In the genomic region with DNA sequence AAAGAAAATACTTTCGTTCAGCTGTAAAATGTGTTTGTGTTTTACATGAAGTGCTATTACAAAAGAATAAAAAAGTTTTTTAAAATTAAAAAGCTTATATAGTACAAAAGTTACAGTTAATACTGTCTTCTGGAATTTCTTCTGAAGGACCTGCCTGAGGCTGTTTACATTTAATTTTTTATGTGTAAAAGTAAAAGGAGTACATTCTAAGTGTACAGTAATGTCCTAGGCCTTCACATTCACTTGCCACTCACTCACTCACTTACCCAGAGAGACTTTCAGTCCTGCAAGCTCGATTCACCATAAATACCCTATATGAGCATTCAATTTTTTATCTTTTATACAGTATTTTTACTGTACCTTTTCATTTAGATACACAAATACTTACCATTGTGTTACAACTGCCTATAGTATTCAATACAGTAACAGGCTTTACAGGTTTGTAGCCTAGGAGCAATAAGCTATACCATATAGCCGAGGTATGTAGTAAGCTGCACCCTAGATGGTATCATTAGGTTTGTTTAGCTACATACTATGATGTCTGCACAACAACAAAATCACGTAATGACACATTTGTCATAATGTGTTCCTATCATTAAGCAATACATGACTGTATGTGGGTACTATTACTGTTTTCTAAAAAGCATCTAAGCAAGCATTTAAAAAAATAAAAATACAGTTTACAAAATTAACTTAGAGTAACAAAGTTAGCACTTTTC, we compare ENCODE assay signal across 24 cellular contexts. TPM values are rescaled to one million over a fixed set of nuclear protein-coding genes. Genes with fewer than 3 reads are reported as not detected.
DNase-seq lines count a peak whose midpoint lies in the region; FAIRE-seq and TF ChIP-seq lines count a peak whose summit lies in the region.
"Had no signal": no experiment of that assay in that cellular context is flagged by ENCODE, and none has a peak within 500 bp of the region (broad histone marks: within the 10 kb centered on the region; RNA-seq: fewer than 3 reads in every experiment).

No MANE protein-coding gene starts in this region.

- peaks cover 33% of the 10 kb centered on the region for H3K4me1 Mint-ChIP-seq in activated naive CD8-positive, alpha-beta T cell (ENCODE audit: low read depth)
- peaks cover 17% of the 10 kb centered on the region for H3K4me1 Mint-ChIP-seq in activated naive CD8-positive, alpha-beta T cell treated with anti-CD3 and anti-CD28 coated beads for 36 hours

- no peak overlapping the region for H3K18ac ChIP-seq in mesenchymal stem cell (ENCODE audit: low read depth in 1 of 2, low read length in 2 of 2)

- H3K4me3 Mint-ChIP-seq in activated naive CD8-positive, alpha-beta T cell = no peak overlapping the region
- H3K4me3 Mint-ChIP-seq in activated naive CD8-positive, alpha-beta T cell treated with anti-CD3 and anti-CD28 coated beads for 36 hours = no peak overlapping the region
- H3K4me3 Mint-ChIP-seq: activated B cell treated with CpG ODN at 0.5 μM for 24 hours; activated CD8-positive, alpha-beta T cell treated with anti-CD3 and anti-CD28 coated beads, Interleukin-2, amount 10 ng/mL, durations not matched to agents 7 days and 5 days; IgD-negative memory B cell; naive thymus-derived CD4-positive, alpha-beta T cell had no signal

- no peak for DNase-seq in activated naive CD8-positive, alpha-beta T cell treated with anti-CD3 and anti-CD28 coated beads for 36 hours
- DNase-seq in bronchial epithelial cell (ENCODE audit: low read depth) = peak; percentile 26
- peak; percentile 31 for DNase-seq in mesenchymal stem cell
- no peak for DNase-seq in stimulated activated naive CD4-positive, alpha-beta T cell (lab: John Stamatoyannopoulos, UW)
- DNase-seq in NCI-H524 treated with DMSO at 0.1 percent for 48 hours (lab: John Stamatoyannopoulos, UW) = no peak
- DNase-seq in NCI-H2171 treated with DMSO at 0.1 percent for 48 hours (lab: John Stamatoyannopoulos, UW) = no peak
- DNase-seq in dorsolateral prefrontal cortex = no peak
- DNase-seq: activated B cell treated with CpG ODN at 0.5 μM for 24 hours; activated CD8-positive, alpha-beta T cell treated with anti-CD3 and anti-CD28 coated beads, Interleukin-2, amount 10 ng/mL, durations not matched to agents 7 days and 5 days; activated naive CD4-positive, alpha-beta T cell; activated T-cell treated with anti-CD3 and anti-CD28 coated beads, Interleukin-2, amount 50 U/mL, for 1 hour; erythroblast; MM.1S; naive thymus-derived CD4-positive, alpha-beta T cell; NCI-H1436 treated with DMSO at 0.1 percent for 48 hours; occipital lobe; stomach; T-helper 9 cell had no signal

- H3K23ac ChIP-seq in mesenchymal stem cell (ENCODE audit: low read length in 2 of 2) = no peak overlapping the region

- H4K91ac ChIP-seq in mesenchymal stem cell (ENCODE audit: low read length) = no peak overlapping the region

- no peaks in the 10 kb centered on the region for H3K27me3 Mint-ChIP-seq in activated naive CD8-positive, alpha-beta T cell
- H3K27me3 Mint-ChIP-seq in activated naive CD8-positive, alpha-beta T cell treated with anti-CD3 and anti-CD28 coated beads for 36 hours = no peaks in the 10 kb centered on the region
- H3K27me3 Mint-ChIP-seq: activated B cell treated with CpG ODN at 0.5 μM for 24 hours; IgD-negative memory B cell; naive thymus-derived CD4-positive, alpha-beta T cell had no signal

- H3K9me3 Mint-ChIP-seq in activated naive CD8-positive, alpha-beta T cell (ENCODE audit: low read depth) = no peaks in the 10 kb centered on the region
- no peaks in the 10 kb centered on the region for H3K9me3 Mint-ChIP-seq in activated naive CD8-positive, alpha-beta T cell treated with anti-CD3 and anti-CD28 coated beads for 36 hours
- H3K9me3 Mint-ChIP-seq: activated B cell treated with CpG ODN at 0.5 μM for 24 hours; IgD-negative memory B cell; naive thymus-derived CD4-positive, alpha-beta T cell had no signal

- H2BK12ac ChIP-seq in mesenchymal stem cell (ENCODE audit: low read length in 2 of 2) = no peak overlapping the region

- H3K36me3 ChIP-seq in bronchial epithelial cell (ENCODE audit: control insufficient read depth, insufficient read depth, low read length) (peaks cover 3% of the 10 kb centered on the region), mesenchymal stem cell (ENCODE audit: control insufficient read depth in 1 of 2, insufficient read depth in 2 of 2, low read depth in 1 of 2, low read length in 2 of 2) (peaks cover 5 to 40% of the 10 kb centered on the region in 2 experiments)
- H3K36me3 ChIP-seq: right atrium auricular region had no signal

- H3K4me3 ChIP-seq in bronchial epithelial cell (ENCODE audit: low read depth, low read length) = no peak overlapping the region
- no peak overlapping the region for H3K4me3 ChIP-seq in mesenchymal stem cell (ENCODE audit: insufficient read depth in 1 of 2, low read depth in 1 of 2, low read length in 2 of 2)
- H3K4me3 ChIP-seq in dorsolateral prefrontal cortex = no peak overlapping the region
- H3K4me3 ChIP-seq: BLaER1 treated with 17β-estradiol and CSF1 and Interleukin-3, amounts not matched to agents 10 nM and 100 nM; right atrium auricular region; stomach; tibial nerve had no signal

- peak overlapping the region; percentile 55 for H3K27ac Mint-ChIP-seq in activated naive CD8-positive, alpha-beta T cell
- H3K27ac Mint-ChIP-seq in activated naive CD8-positive, alpha-beta T cell treated with anti-CD3 and anti-CD28 coated beads for 36 hours = no peak overlapping the region
- H3K27ac Mint-ChIP-seq: activated B cell treated with CpG ODN at 0.5 μM for 24 hours; activated CD8-positive, alpha-beta T cell treated with anti-CD3 and anti-CD28 coated beads, Interleukin-2, amount 10 ng/mL, durations not matched to agents 7 days and 5 days had no signal

- no peak overlapping the region for H4K8ac ChIP-seq in mesenchymal stem cell (ENCODE audit: low read length)

- H2AK5ac ChIP-seq in mesenchymal stem cell (ENCODE audit: low read length, severe bottlenecking) = no peak overlapping the region

- no peak overlapping the region for H3K4me2 ChIP-seq in mesenchymal stem cell (ENCODE audit: low read length, poor library complexity, severe bottlenecking)
- H3K4me2 ChIP-seq: BLaER1 treated with 17β-estradiol and CSF1 and Interleukin-3, amounts not matched to agents 10 nM and 100 nM had no signal

- H3K27ac ChIP-seq in mesenchymal stem cell (ENCODE audit: low read length, poor library complexity, severe bottlenecking) = peak overlapping the region; percentile 72
- peak overlapping the region in 2 of 59 donors; percentile 14 to 39 for H3K27ac ChIP-seq in dorsolateral prefrontal cortex
- H3K27ac ChIP-seq: BLaER1 treated with 17β-estradiol and CSF1 and Interleukin-3, amounts not matched to agents 10 nM and 100 nM; right atrium auricular region; RWPE1; tibial nerve had no signal

- peaks cover 2% of the 10 kb centered on the region for H3K36me3 Mint-ChIP-seq in activated naive CD8-positive, alpha-beta T cell
- peaks cover 5% of the 10 kb centered on the region for H3K36me3 Mint-ChIP-seq in activated naive CD8-positive, alpha-beta T cell treated with anti-CD3 and anti-CD28 coated beads for 36 hours
- H3K36me3 Mint-ChIP-seq: IgD-negative memory B cell had no signal

- intact Hi-C loops in dorsolateral prefrontal cortex (cut with DNase I) = loop anchor here (5.0 kb wide), 1 partner anchor 243 kb away; no protein-coding TSS in a partner anchor

- FAIRE-seq in bronchial epithelial cell (lab: Jason Lieb, UNC) = no peak

- H3K79me1 ChIP-seq in mesenchymal stem cell (replicated peaks; ENCODE audit: low read length, poor library complexity, severe bottlenecking) = peaks cover 16% of the 10 kb centered on the region

- no peak overlapping the region for H2AFZ ChIP-seq in mesenchymal stem cell (ENCODE audit: low read depth, low read length)

- H3K9ac ChIP-seq in mesenchymal stem cell (ENCODE audit: low read length) = peak overlapping the region; percentile 75
- H3K9ac ChIP-seq: BLaER1 treated with 17β-estradiol and CSF1 and Interleukin-3, amounts not matched to agents 10 nM and 100 nM had no signal

- no peak overlapping the region for H2BK5ac ChIP-seq in mesenchymal stem cell (ENCODE audit: low read depth, low read length, poor library complexity, severe bottlenecking)

- WGBS in mesenchymal stem cell = 100% methylated on average over 1 of the region's 4 CpGs

- H3K9me3 ChIP-seq in mesenchymal stem cell (ENCODE audit: control insufficient read depth, low read length) = no peaks in the 10 kb centered on the region
- H3K9me3 ChIP-seq: right atrium auricular region, stomach, tibial nerve had no signal

- no peak overlapping the region for H2BK120ac ChIP-seq in mesenchymal stem cell (ENCODE audit: low read depth, low read length)

- no peak overlapping the region for H3K4ac ChIP-seq in mesenchymal stem cell (ENCODE audit: low read depth in 1 of 2, low read length in 2 of 2)

- H3K27me3 ChIP-seq in bronchial epithelial cell (ENCODE audit: control insufficient read depth, insufficient read depth, low read length) (no peaks in the 10 kb centered on the region), mesenchymal stem cell (ENCODE audit: control insufficient read depth in 1 of 2, insufficient read depth in 1 of 2, low read length in 2 of 2) (no peaks in the 10 kb centered on the region), dorsolateral prefrontal cortex (no peaks in the 10 kb centered on the region)
- H3K27me3 ChIP-seq: right atrium auricular region, stomach, tibial nerve had no signal

- H3K14ac ChIP-seq in mesenchymal stem cell (ENCODE audit: low read length in 2 of 2) = no peak overlapping the region

- no peak overlapping the region for H2BK15ac ChIP-seq in mesenchymal stem cell (ENCODE audit: low read depth, poor library complexity, severe bottlenecking)

- peaks cover 1% of the 10 kb centered on the region for H3K4me1 ChIP-seq in mesenchymal stem cell (ENCODE audit: control insufficient read depth, insufficient read depth, low read depth, low read length)

- TF ChIP-seq CTCF in bronchial epithelial cell (IDR thresholded peaks at IDR 0.05; ENCODE audit: insufficient read depth, low read length, severe bottlenecking) (no peak), dorsolateral prefrontal cortex (IDR thresholded peaks at IDR 0.05 in 54 of 56, conservative IDR thresholded peaks at IDR 0.05 in 2 of 56; ENCODE audit: low read depth in 1 of 56, partially characterized antibody in 56 of 56) (no peak)

RNA-seq across cellular contexts. Expression of a gene that starts 33.0 kb away (rescaled TPM):
- 10 to 100 TPM; 11.2 to 13.1 TPM for total RNA-seq in activated naive CD8-positive, alpha-beta T cell treated with anti-CD3 and anti-CD28 coated beads for 36 hours
- 49.0 TPM in 2 replicates for total RNA-seq in bronchial epithelial cell
- polyA plus RNA-seq in mesenchymal stem cell (2013, experiment 1 of 2) = 27.8 TPM
- polyA plus RNA-seq in mesenchymal stem cell (2013, experiment 2 of 2) = 24.9 TPM
- 100 to 1,000 TPM in 5 of 120 experiments, 10 to 100 TPM in 115; 63.3 to 109 (median 88.7) TPM for total RNA-seq in dorsolateral prefrontal cortex

RNA-seq across cellular contexts. Expression of a gene that starts 43.7 kb away (rescaled TPM):
- 10 to 100 TPM; 61.7 to 64.1 TPM for total RNA-seq in activated naive CD8-positive, alpha-beta T cell treated with anti-CD3 and anti-CD28 coated beads for 36 hours
- total RNA-seq in bronchial epithelial cell (25.6 and 30.3 TPM in 2 replicates), dorsolateral prefrontal cortex (10 to 100 TPM; 24.3 to 53.0 (median 39.9) TPM)
- polyA plus RNA-seq in mesenchymal stem cell (2013, experiment 1 of 2) = 45.8 TPM
- 47.5 TPM for polyA plus RNA-seq in mesenchymal stem cell (2013, experiment 2 of 2)

Comparison
In these comparisons a context has a peak if more than half of its experiments do, and no peak if none do; other contexts are left out.
1. DNase-seq: peak in bronchial epithelial cell (single experiment) and mesenchymal stem cell (single experiment); none in activated naive CD8-positive, alpha-beta T cell treated with anti-CD3 and anti-CD28 coated beads for 36 hours (single experiment), stimulated activated naive CD4-positive, alpha-beta T cell (0 of 6), NCI-H524 treated with DMSO at 0.1 percent for 48 hours (single experiment), NCI-H2171 treated with DMSO at 0.1 percent for 48 hours (single experiment) and dorsolateral prefrontal cortex (0 of 10).